ENCODE assay signal across 22 cellular contexts in the genomic region with DNA sequence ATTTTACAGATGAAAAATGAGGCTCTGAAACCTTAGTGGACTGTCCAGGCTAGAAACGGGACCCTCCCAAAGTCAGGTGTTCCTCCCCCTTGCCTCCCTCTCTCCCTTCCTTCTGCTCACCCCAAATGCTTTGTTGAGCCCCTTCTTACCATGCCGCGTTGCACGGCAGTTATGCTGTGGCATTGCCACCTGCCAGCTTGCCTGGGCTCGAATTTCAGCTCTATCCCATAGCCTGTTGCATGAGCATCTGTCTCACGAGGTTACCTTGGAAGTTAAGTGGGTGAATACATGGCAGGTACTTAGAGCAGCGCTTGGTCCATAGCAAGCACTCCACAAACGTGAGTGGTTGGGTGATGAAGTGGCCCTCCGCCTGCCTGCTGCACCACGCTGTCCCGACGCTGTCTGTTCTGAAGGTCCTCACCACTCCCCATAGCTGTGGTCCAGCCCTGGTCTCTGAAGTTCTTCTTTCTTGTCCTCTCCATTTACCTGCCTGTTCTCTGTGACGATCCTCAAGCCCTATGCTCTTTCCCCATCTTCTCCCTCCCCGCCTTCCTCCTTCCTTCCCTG.
DNase-seq lines count a peak whose midpoint lies in the region; ATAC-seq and TF ChIP-seq lines count a peak whose summit lies in the region.
"Had no signal": no experiment of that assay in that cellular context is flagged by ENCODE, and none has a peak within 500 bp of the region (broad histone marks: within the 10 kb centered on the region; RNA-seq: fewer than 3 reads in every experiment).

No MANE protein-coding gene starts in this region.

- H3K4me3 ChIP-seq in HEK293 (ENCODE audit: low read depth, low read length): no peak overlapping the region
- no peak overlapping the region for H3K4me3 ChIP-seq in PC-3 (ENCODE audit: low read length)
- H3K4me3 ChIP-seq: MG63, neural progenitor cell, right lobe of liver, SJSA1, tibial nerve had no signal

- H3K27me3 Mint-ChIP-seq in progenitor cell of endocrine pancreas: peaks cover 25% of the 10 kb centered on the region

- H4K20me1 ChIP-seq in PC-3 (ENCODE audit: low read length): no peaks in the 10 kb centered on the region

- H3K4me1 Mint-ChIP-seq in progenitor cell of endocrine pancreas (ENCODE audit: low read depth): peaks cover 23% of the 10 kb centered on the region
- H3K4me1 Mint-ChIP-seq: activated CD4-positive, alpha-beta T cell treated with anti-CD3 and anti-CD28 coated beads, Interleukin-2, amount 10 ng/mL, durations not matched to agents 7 days and 5 days; activated naive CD8-positive, alpha-beta T cell treated with anti-CD3 and anti-CD28 coated beads, Interleukin-2, amount 10 ng/mL, durations not matched to agents 7 days and 5 days had no signal

- no TSS peak for BruUV-seq in PC-3 (replicated peaks; lab: Mats Ljungman, UMichigan)

- peak; percentile 86 for DNase-seq in NCI-H2107 (lab: John Stamatoyannopoulos, UW)
- DNase-seq in SHP77 (lab: John Stamatoyannopoulos, UW): peak; percentile 53 to 67
- DNase-seq in progenitor cell of endocrine pancreas (ENCODE audit: low spot score, unreplicated experiment): no peak
- no peak for DNase-seq in PC-3
- DNase-seq in SKM-1 treated with dmso at 0.1 percent for 144 hours (lab: John Stamatoyannopoulos, UW; ENCODE audit: unreplicated experiment): no peak
- DNase-seq in HEK293T (ENCODE audit: extremely low spot score): no peak
- DNase-seq: activated CD4-positive, alpha-beta T cell treated with anti-CD3 and anti-CD28 coated beads, Interleukin-2, amount 10 ng/mL, durations not matched to agents 7 days and 5 days; activated naive CD8-positive, alpha-beta T cell treated with anti-CD3 and anti-CD28 coated beads, Interleukin-2, amount 10 ng/mL, durations not matched to agents 7 days and 5 days; activated T-cell treated with anti-CD3 and anti-CD28 coated beads, Interleukin-2, amount 50 U/mL, for 48 hours; caudate nucleus; foreskin fibroblast; GOT3; mammary epithelial cell; MG63; NK-92 treated with Interleukin-12 subunit alpha and Interleukin-12 subunit beta, amount 100 ng/mL, for 24 hours; right lobe of liver; stimulated activated CD4-positive, alpha-beta T cell treated with anti-CD3 and anti-CD28 coated beads, Interleukin-4, amount 100 ng/mL, for 1 hour had no signal

- H3K4me1 ChIP-seq in HEK293 (ENCODE audit: control insufficient read depth, insufficient read depth, low read length): no peaks in the 10 kb centered on the region
- H3K4me1 ChIP-seq in PC-3 (ENCODE audit: insufficient read depth, low read length): no peaks in the 10 kb centered on the region
- H3K4me1 ChIP-seq: right lobe of liver had no signal

- H2AFZ ChIP-seq in PC-3 (ENCODE audit: low read length): no peak overlapping the region
- H2AFZ ChIP-seq: neural progenitor cell had no signal

- H3K4me2 ChIP-seq in PC-3 (ENCODE audit: low read length): no peak overlapping the region
- H3K4me2 ChIP-seq: neural progenitor cell had no signal

- H3K27ac ChIP-seq in HEK293 (ENCODE audit: extremely low read depth, low read depth, low read length) (no peak overlapping the region), PC-3 (ENCODE audit: low read length) (no peak overlapping the region)
- H3K27ac ChIP-seq: neural progenitor cell, right lobe of liver, SJSA1, tibial nerve had no signal

- H3K36me3 ChIP-seq in HEK293 (ENCODE audit: control insufficient read depth in 2 of 2, insufficient read depth in 1 of 2, low read length in 2 of 2) (no peaks in the 10 kb centered on the region), PC-3 (ENCODE audit: low read depth, low read length) (no peaks in the 10 kb centered on the region)
- H3K36me3 ChIP-seq: MG63, neural progenitor cell, right lobe of liver, SJSA1, tibial nerve had no signal

- H3K27me3 ChIP-seq in PC-3 (ENCODE audit: low read length): peaks cover 33% of the 10 kb centered on the region
- H3K27me3 ChIP-seq: MG63, neural progenitor cell, right lobe of liver, SJSA1, tibial nerve had no signal

- no peaks in the 10 kb centered on the region for H3K36me3 Mint-ChIP-seq in progenitor cell of endocrine pancreas (ENCODE audit: insufficient read depth)
- H3K36me3 Mint-ChIP-seq: activated naive CD8-positive, alpha-beta T cell treated with anti-CD3 and anti-CD28 coated beads, Interleukin-2, amount 10 ng/mL, durations not matched to agents 7 days and 5 days; neural progenitor cell had no signal

- H3K9ac ChIP-seq in PC-3 (ENCODE audit: low read length): no peak overlapping the region
- H3K9ac ChIP-seq: neural progenitor cell had no signal

- H3K9me3 ChIP-seq in HEK293 (ENCODE audit: control insufficient read depth, insufficient read depth, low read depth, low read length) (no peaks in the 10 kb centered on the region), PC-3 (ENCODE audit: low read length) (no peaks in the 10 kb centered on the region)
- H3K9me3 ChIP-seq: MG63, right lobe of liver, SJSA1, tibial nerve had no signal

- CTCF ChIA-PET in HEK293 (lab: Yijun Ruan, JAX) (interaction anchor here (0.7 kb wide), 2 partner anchors 20 to 462 kb away, joined by 3 to 4 read pairs; no protein-coding TSS in a partner anchor), PC-3 (lab: Charles Lee) (no interaction called here), HEK293T (lab: Yijun Ruan, JAX) (no interaction called here)

- H3F3A ChIP-seq in PC-3 (ENCODE audit: low read length, unreplicated experiment): no peaks in the 10 kb centered on the region

- H3K79me2 ChIP-seq in PC-3 (ENCODE audit: low read length): no peaks in the 10 kb centered on the region

- POLR2A ChIA-PET in HEK293 (lab: Yijun Ruan, JAX) (interaction anchor here (0.7 kb wide), 1 partner anchor 13 kb away, joined by 3 read pairs; no protein-coding TSS in a partner anchor), PC-3 (lab: Charles Lee; ENCODE audit: unreplicated experiment) (no interaction called here), HEK293T (lab: Yijun Ruan, JAX) (no interaction called here)

- ATAC-seq in PC-3: no peak
- ATAC-seq in GM19351 (IDR thresholded peaks at IDR 0.05; ENCODE audit: unreplicated experiment): no peak

- H3K9me3 Mint-ChIP-seq in progenitor cell of endocrine pancreas (ENCODE audit: low read depth): no peaks in the 10 kb centered on the region
- H3K9me3 Mint-ChIP-seq: activated CD4-positive, alpha-beta T cell treated with anti-CD3 and anti-CD28 coated beads, Interleukin-2, amount 10 ng/mL, durations not matched to agents 7 days and 5 days; activated naive CD8-positive, alpha-beta T cell treated with anti-CD3 and anti-CD28 coated beads, Interleukin-2, amount 10 ng/mL, durations not matched to agents 7 days and 5 days; neural progenitor cell had no signal

- peak overlapping the region; percentile 0 for H3K27ac Mint-ChIP-seq in progenitor cell of endocrine pancreas
- H3K27ac Mint-ChIP-seq: activated CD4-positive, alpha-beta T cell treated with anti-CD3 and anti-CD28 coated beads, Interleukin-2, amount 10 ng/mL, durations not matched to agents 7 days and 5 days; activated naive CD8-positive, alpha-beta T cell treated with anti-CD3 and anti-CD28 coated beads, Interleukin-2, amount 10 ng/mL, durations not matched to agents 7 days and 5 days; neural progenitor cell had no signal

- TF ChIP-seq CTCF in HEK293 (tag by site-specific recombination; IDR thresholded peaks at IDR 0.05) (no peak), progenitor cell of endocrine pancreas (IDR thresholded peaks at IDR 0.05; ENCODE audit: unreplicated experiment) (no peak), PC-3 (conservative IDR thresholded peaks at IDR 0.05; ENCODE audit: low read depth, low read length) (no peak)

- no peaks in the 10 kb centered on the region for H3K9me2 ChIP-seq in PC-3 (replicated peaks; ENCODE audit: low read length)

- intact Hi-C loops in PC-3 (cut with micrococcal nuclease): no loop called here

- no peak overlapping the region for H3K4me3 Mint-ChIP-seq in progenitor cell of endocrine pancreas (ENCODE audit: low read depth)
- H3K4me3 Mint-ChIP-seq: activated CD4-positive, alpha-beta T cell treated with anti-CD3 and anti-CD28 coated beads, Interleukin-2, amount 10 ng/mL, durations not matched to agents 7 days and 5 days; activated naive CD8-positive, alpha-beta T cell treated with anti-CD3 and anti-CD28 coated beads, Interleukin-2, amount 10 ng/mL, durations not matched to agents 7 days and 5 days; neural progenitor cell had no signal

TF ChIP-seq in HEK293, 187 proteins besides CTCF, POLR2A, EP300 and RAD21:
- peak; percentile 76 for TF ChIP-seq SCRT2 (tag by site-specific recombination; IDR thresholded peaks at IDR 0.05)
- no peak for TF ChIP-seq ZNF112 (tag by site-specific recombination; IDR thresholded peaks at IDR 0.05)
- TF ChIP-seq, protein P1, sequence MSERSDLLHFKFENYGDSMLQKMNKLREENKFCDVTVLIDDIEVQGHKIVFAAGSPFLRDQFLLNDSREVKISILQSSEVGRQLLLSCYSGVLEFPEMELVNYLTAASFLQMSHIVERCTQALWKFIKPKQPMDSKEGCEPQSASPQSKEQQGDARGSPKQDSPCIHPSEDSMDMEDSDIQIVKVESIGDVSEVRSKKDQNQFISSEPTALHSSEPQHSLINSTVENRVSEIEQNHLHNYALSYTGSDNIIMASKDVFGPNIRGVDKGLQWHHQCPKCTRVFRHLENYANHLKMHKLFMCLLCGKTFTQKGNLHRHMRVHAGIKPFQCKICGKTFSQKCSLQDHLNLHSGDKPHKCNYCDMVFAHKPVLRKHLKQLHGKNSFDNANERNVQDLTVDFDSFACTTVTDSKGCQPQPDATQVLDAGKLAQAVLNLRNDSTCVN (tag by site-specific recombination; optimal IDR thresholded peaks at IDR 0.05): no peak
- peak; percentile 56; the same call in 1 of the 2 replicates for TF ChIP-seq SCRT1 (tag by site-specific recombination; IDR thresholded peaks at IDR 0.05; ENCODE audit: borderline replicate concordance)

TF ChIP-seq in HEK293T, 16 proteins besides CTCF, POLR2A, EP300 and RAD21 (continues in another document):
- TF ChIP-seq HDGF (IDR thresholded peaks at IDR 0.05; ENCODE audit: borderline replicate concordance) (no peak), LEF1 (IDR thresholded peaks at IDR 0.05; ENCODE audit: borderline replicate concordance) (no peak), BHLHE40 (IDR thresholded peaks at IDR 0.05; ENCODE audit: borderline replicate concordance) (no peak), ELF4 (IDR thresholded peaks at IDR 0.05) (no peak), FOXK2 (IDR thresholded peaks at IDR 0.05) (no peak), FOXA1 (IDR thresholded peaks at IDR 0.05) (no peak), SP1 (IDR thresholded peaks at IDR 0.05) (no peak), ARNT (IDR thresholded peaks at IDR 0.05) (no peak), SUZ12 (IDR thresholded peaks at IDR 0.05) (no peak), ZNF384 (IDR thresholded peaks at IDR 0.05) (no peak), FOXM1 (IDR thresholded peaks at IDR 0.05; ENCODE audit: borderline replicate concordance) (no peak), CTBP1 (IDR thresholded peaks at IDR 0.05; ENCODE audit: borderline replicate concordance) (no peak), NFRKB (IDR thresholded peaks at IDR 0.05) (no peak)

Comparison
In these comparisons a context has a peak if more than half of its experiments do, and no peak if none do; other contexts are left out.
1. DNase-seq: peak in NCI-H2107 (single experiment) and SHP77 (2 of 2); none in progenitor cell of endocrine pancreas (single experiment), PC-3 (single experiment), SKM-1 treated with dmso at 0.1 percent for 144 hours (single experiment) and HEK293T (single experiment).